In genomic region chr19:16289594-16289993, GRCh38 we compare ENCODE assay signal across 24 cellular contexts. TPM values are rescaled to one million over a fixed set of nuclear protein-coding genes. Genes with fewer than 3 reads are reported as not detected.
DNase-seq lines count a peak whose midpoint lies in the region; ATAC-seq and TF ChIP-seq lines count a peak whose summit lies in the region.
"Had no signal": no experiment of that assay in that cellular context is flagged by ENCODE, and none has a peak within 500 bp of the region (broad histone marks: within the 10 kb centered on the region; RNA-seq: fewer than 3 reads in every experiment).

No MANE protein-coding gene starts in this region.

- no peaks in the 10 kb centered on the region for H3K9me3 ChIP-seq in gastrocnemius medialis
- H3K9me3 ChIP-seq: BLaER1 treated with 17β-estradiol and CSF1 and Interleukin-3, amounts not matched to agents 10 nM and 100 nM; SJCRH30 had no signal

- no peaks in the 10 kb centered on the region for H3K9me3 Mint-ChIP-seq in activated naive CD8-positive, alpha-beta T cell treated with anti-CD3 and anti-CD28 coated beads, Interleukin-2, amount 10 ng/mL, durations not matched to agents 7 days and 5 days
- no peaks in the 10 kb centered on the region for H3K9me3 Mint-ChIP-seq in activated naive CD8-positive, alpha-beta T cell treated with anti-CD3 and anti-CD28 coated beads, Interleukin-2, amount 50 U/mL, for 24 hours
- H3K9me3 Mint-ChIP-seq in effector memory CD8-positive, alpha-beta T cell: no peaks in the 10 kb centered on the region
- H3K9me3 Mint-ChIP-seq: CD8-positive, alpha-beta T cell; GM23338 had no signal

- no peak for DNase-seq in activated naive CD8-positive, alpha-beta T cell treated with anti-CD3 and anti-CD28 coated beads, Interleukin-2, amount 10 ng/mL, durations not matched to agents 7 days and 5 days
- no peak for DNase-seq in activated naive CD8-positive, alpha-beta T cell treated with anti-CD3 and anti-CD28 coated beads, Interleukin-2, amount 50 U/mL, for 24 hours
- peak; percentile 51 for DNase-seq in NCI-H69 (lab: John Stamatoyannopoulos, UW)
- no peak for DNase-seq in effector memory CD8-positive, alpha-beta T cell
- DNase-seq in gastrocnemius medialis: no peak
- DNase-seq: Calu3; CD8-positive, alpha-beta T cell; DMS53; EL; MM.1S; NCI-H1092; NCI-H1694 treated with DMSO at 0.1 percent for 48 hours; NCI-H2107; NCI-H226; NCI-H524; SJCRH30 had no signal

- no peak for TF ChIP-seq CTCF in gastrocnemius medialis (IDR thresholded peaks at IDR 0.05 in 4 of 5, conservative IDR thresholded peaks at IDR 0.05 in 1 of 5)

- no peaks in the 10 kb centered on the region for H3K36me3 ChIP-seq in gastrocnemius medialis
- H3K36me3 ChIP-seq: BLaER1 treated with 17β-estradiol and CSF1 and Interleukin-3, amounts not matched to agents 10 nM and 100 nM; SJCRH30 had no signal

- no peak for TF ChIP-seq POLR2A in gastrocnemius medialis (IDR thresholded peaks at IDR 0.05)

- peaks cover 23 to 34% of the 10 kb centered on the region in 2 donors for H3K4me1 ChIP-seq in gastrocnemius medialis

- no peak overlapping the region for H3K4me3 ChIP-seq in gastrocnemius medialis
- H3K4me3 ChIP-seq: BLaER1 treated with 17β-estradiol and CSF1 and Interleukin-3, amounts not matched to agents 10 nM and 100 nM; GM12878; GM23338; PC-9; SJCRH30 had no signal

- H3K4me3 Mint-ChIP-seq in activated naive CD8-positive, alpha-beta T cell treated with anti-CD3 and anti-CD28 coated beads, Interleukin-2, amount 10 ng/mL, durations not matched to agents 7 days and 5 days: no peak overlapping the region
- no peak overlapping the region for H3K4me3 Mint-ChIP-seq in activated naive CD8-positive, alpha-beta T cell treated with anti-CD3 and anti-CD28 coated beads, Interleukin-2, amount 50 U/mL, for 24 hours
- no peak overlapping the region for H3K4me3 Mint-ChIP-seq in effector memory CD8-positive, alpha-beta T cell
- H3K4me3 Mint-ChIP-seq: CD8-positive, alpha-beta T cell; GM23338; IgD-negative memory B cell had no signal

- POLR2A ChIA-PET in activated naive CD8-positive, alpha-beta T cell treated with anti-CD3 and anti-CD28 coated beads, Interleukin-2, amount 10 ng/mL, durations not matched to agents 7 days and 5 days (lab: Charles Lee): interaction anchor here (0.6 to 1.2 kb wide), 2 partner anchors 14 to 23 kb away, joined by 3 to 5 read pairs; no protein-coding TSS in a partner anchor

- peaks cover 43% of the 10 kb centered on the region for H3K27me3 Mint-ChIP-seq in activated naive CD8-positive, alpha-beta T cell treated with anti-CD3 and anti-CD28 coated beads, Interleukin-2, amount 10 ng/mL, durations not matched to agents 7 days and 5 days
- peaks cover 26% of the 10 kb centered on the region for H3K27me3 Mint-ChIP-seq in activated naive CD8-positive, alpha-beta T cell treated with anti-CD3 and anti-CD28 coated beads, Interleukin-2, amount 50 U/mL, for 24 hours
- peaks cover 0 to 10% of the 10 kb centered on the region in 2 donors for H3K27me3 Mint-ChIP-seq in effector memory CD8-positive, alpha-beta T cell

- H3K36me3 Mint-ChIP-seq in activated naive CD8-positive, alpha-beta T cell treated with anti-CD3 and anti-CD28 coated beads, Interleukin-2, amount 10 ng/mL, durations not matched to agents 7 days and 5 days: no peaks in the 10 kb centered on the region
- H3K36me3 Mint-ChIP-seq in activated naive CD8-positive, alpha-beta T cell treated with anti-CD3 and anti-CD28 coated beads, Interleukin-2, amount 50 U/mL, for 24 hours (ENCODE audit: low read depth): no peaks in the 10 kb centered on the region
- no peaks in the 10 kb centered on the region for H3K36me3 Mint-ChIP-seq in effector memory CD8-positive, alpha-beta T cell (ENCODE audit: insufficient read depth)
- H3K36me3 Mint-ChIP-seq: CD8-positive, alpha-beta T cell; IgD-negative memory B cell had no signal

- in situ Hi-C loops in gastrocnemius medialis (cut with MboI; ENCODE audit: low sequenced_read_pairs in 4 of 4): no loop called here

- ATAC-seq in activated naive CD8-positive, alpha-beta T cell treated with anti-CD3 and anti-CD28 coated beads, Interleukin-2, amount 10 ng/mL, durations not matched to agents 7 days and 5 days (ENCODE audit: low read depth): peak; percentile 39
- ATAC-seq in activated naive CD8-positive, alpha-beta T cell treated with anti-CD3 and anti-CD28 coated beads, Interleukin-2, amount 50 U/mL, for 24 hours: no peak
- peak; percentile 36 for ATAC-seq in effector memory CD8-positive, alpha-beta T cell (replicated peaks)
- ATAC-seq in gastrocnemius medialis (no peak), GM18502 (IDR thresholded peaks at IDR 0.05; ENCODE audit: poor library complexity, unreplicated experiment) (no peak), GM21737 (IDR thresholded peaks at IDR 0.05; ENCODE audit: unreplicated experiment) (no peak)
- ATAC-seq: CD8-positive, alpha-beta T cell; GM12878; GM23338; HCT116 had no signal

- H3K27me3 ChIP-seq in gastrocnemius medialis: no peaks in the 10 kb centered on the region

- intact Hi-C loops in gastrocnemius medialis (cut with DNase I; ENCODE audit: low total_unique reads): no loop called here

- H3K27ac ChIP-seq in gastrocnemius medialis: peak overlapping the region in 3 of 4 donors; percentile 77 to 89 (median 84)
- H3K27ac ChIP-seq: BLaER1 treated with 17β-estradiol and CSF1 and Interleukin-3, amounts not matched to agents 10 nM and 100 nM; PC-9; SJCRH30 had no signal

- no peak overlapping the region for H3K27ac Mint-ChIP-seq in activated naive CD8-positive, alpha-beta T cell treated with anti-CD3 and anti-CD28 coated beads, Interleukin-2, amount 10 ng/mL, durations not matched to agents 7 days and 5 days
- no peak overlapping the region for H3K27ac Mint-ChIP-seq in activated naive CD8-positive, alpha-beta T cell treated with anti-CD3 and anti-CD28 coated beads, Interleukin-2, amount 50 U/mL, for 24 hours
- H3K27ac Mint-ChIP-seq in effector memory CD8-positive, alpha-beta T cell: no peak overlapping the region
- H3K27ac Mint-ChIP-seq: CD8-positive, alpha-beta T cell; GM23338; IgD-negative memory B cell had no signal

- peaks cover 14% of the 10 kb centered on the region for H3K4me1 Mint-ChIP-seq in activated naive CD8-positive, alpha-beta T cell treated with anti-CD3 and anti-CD28 coated beads, Interleukin-2, amount 10 ng/mL, durations not matched to agents 7 days and 5 days
- H3K4me1 Mint-ChIP-seq in activated naive CD8-positive, alpha-beta T cell treated with anti-CD3 and anti-CD28 coated beads, Interleukin-2, amount 50 U/mL, for 24 hours: peaks cover 11% of the 10 kb centered on the region
- H3K4me1 Mint-ChIP-seq in effector memory CD8-positive, alpha-beta T cell (ENCODE audit: low read depth in 2 of 2): peaks cover 3 to 12% of the 10 kb centered on the region in 2 donors

RNA-seq across cellular contexts. Expression of gene KLF2, which starts 35.0 kb away (rescaled TPM):
- 100 to 1,000 TPM; 172 to 193 TPM for total RNA-seq in activated naive CD8-positive, alpha-beta T cell treated with anti-CD3 and anti-CD28 coated beads, Interleukin-2, amount 10 ng/mL, durations not matched to agents 7 days and 5 days
- total RNA-seq in gastrocnemius medialis: 10 to 100 TPM in 3 of 4 donors, 1 to 10 TPM in 1; 6.8 to 45.6 (median 32.0) TPM

Comparison
In these comparisons a context has a peak if more than half of its experiments do, and no peak if none do; other contexts are left out.
1. ATAC-seq: peak in activated naive CD8-positive, alpha-beta T cell treated with anti-CD3 and anti-CD28 coated beads, Interleukin-2, amount 10 ng/mL, durations not matched to agents 7 days and 5 days (single experiment) and effector memory CD8-positive, alpha-beta T cell (single experiment); none in activated naive CD8-positive, alpha-beta T cell treated with anti-CD3 and anti-CD28 coated beads, Interleukin-2, amount 50 U/mL, for 24 hours (single experiment), gastrocnemius medialis (0 of 2), GM18502 (single experiment) and GM21737 (single experiment).